Comparison of ENCODE assay signal across 8 cellular contexts in genomic region chr22:32985899-32986772, GRCh38.
DNase-seq lines count a peak whose midpoint lies in the region; ATAC-seq, FAIRE-seq and TF ChIP-seq lines count a peak whose summit lies in the region.

No MANE protein-coding gene starts in this region.

- no peak overlapping the region for H3K27ac Mint-ChIP-seq in naive thymus-derived CD4-positive, alpha-beta T cell

- DNase-seq in AG04450 (ENCODE audit: low read depth, low spot score), result peak; percentile 44
- DNase-seq in GM19239 (ENCODE audit: insufficient read length, low spot score), result peak; percentile 54
- DNase-seq in NCI-H524 (lab: John Stamatoyannopoulos, UW), result peak; percentile 48 to 79
- DNase-seq in activated T-cell treated with anti-CD3 and anti-CD28 coated beads for 1 hour (ENCODE audit: low read depth), result peak; percentile 7
- DNase-seq in fibroblast of lung (ENCODE audit: low read depth in 2 of 2), result peak; percentile 68 to 82
- DNase-seq in naive thymus-derived CD4-positive, alpha-beta T cell, result peak in 7 of 9 donors; percentile 5 to 40 (median 29)
- DNase-seq in tibial artery, result peak; percentile 79 to 81

- intact Hi-C loops in naive thymus-derived CD4-positive, alpha-beta T cell (cut with micrococcal nuclease), result loop anchor here (5.0 to 10.0 kb wide), 2 partner anchors 151 to 459 kb away; no protein-coding TSS in a partner anchor
- intact Hi-C loops in tibial artery (cut with DNase I; ENCODE audit: low total_unique reads), result loop anchor here (2.0 to 5.0 kb wide), 3 partner anchors 191 to 459 kb away; no protein-coding TSS in a partner anchor

- H3K4me2 ChIP-seq in fibroblast of lung (ENCODE audit: extremely low read depth, insufficient read depth, low read length), result no peak overlapping the region

- H3K9me3 ChIP-seq in AG04450 (ENCODE audit: control insufficient read depth, insufficient read depth, low read length) (no peaks in the 10 kb centered on the region), fibroblast of lung (ENCODE audit: control insufficient read depth, insufficient read depth, low read depth, low read length) (no peaks in the 10 kb centered on the region), tibial artery (no peaks in the 10 kb centered on the region)
- no peaks in the 10 kb centered on the region for H3K9me3 ChIP-seq in naive thymus-derived CD4-positive, alpha-beta T cell (ENCODE audit: control insufficient read depth in 2 of 3, low read length in 3 of 3)

- no peaks in the 10 kb centered on the region for H3K36me3 ChIP-seq in fibroblast of lung (ENCODE audit: control insufficient read depth, insufficient read depth, low read length)
- no peaks in the 10 kb centered on the region for H3K36me3 ChIP-seq in naive thymus-derived CD4-positive, alpha-beta T cell (ENCODE audit: control insufficient read depth in 2 of 3, insufficient read depth in 3 of 3, low read length in 3 of 3)
- H3K36me3 ChIP-seq in tibial artery, result no peaks in the 10 kb centered on the region

- TF ChIP-seq CTCF in AG04450 (IDR thresholded peaks at IDR 0.05; ENCODE audit: low read depth, low read length) (peak; percentile 92), fibroblast of lung (conservative IDR thresholded peaks at IDR 0.05 in 1 of 2, IDR thresholded peaks at IDR 0.05 in 1 of 2; ENCODE audit: low read depth in 1 of 2, low read length in 2 of 2) (peak; percentile 88 to 91), tibial artery (IDR thresholded peaks at IDR 0.05) (peak; percentile 91 to 94)

- H3K4me1 ChIP-seq in fibroblast of lung (ENCODE audit: control insufficient read depth, extremely low read depth, insufficient read depth, low read length) (no peaks in the 10 kb centered on the region), tibial artery (peaks cover 0 to 4% (median 0%) of the 10 kb centered on the region in 4 donors)
- no peaks in the 10 kb centered on the region for H3K4me1 ChIP-seq in naive thymus-derived CD4-positive, alpha-beta T cell (ENCODE audit: control insufficient read depth in 2 of 2, insufficient read depth in 2 of 2, low read length in 2 of 2)

- no peak overlapping the region for H3K9ac ChIP-seq in fibroblast of lung (ENCODE audit: insufficient read depth, low read length)

- no peaks in the 10 kb centered on the region for H3K79me2 ChIP-seq in fibroblast of lung (ENCODE audit: control insufficient read depth, insufficient read depth, low read length)

- peak overlapping the region; percentile 71 for H2AFZ ChIP-seq in fibroblast of lung (ENCODE audit: low read length)

- H3K27me3 ChIP-seq in AG04450 (ENCODE audit: control insufficient read depth, insufficient read depth, low read length), result peaks cover 6% of the 10 kb centered on the region
- no peaks in the 10 kb centered on the region for H3K27me3 ChIP-seq in fibroblast of lung (ENCODE audit: control insufficient read depth, insufficient read depth, low read length)
- H3K27me3 ChIP-seq in naive thymus-derived CD4-positive, alpha-beta T cell (ENCODE audit: control insufficient read depth in 2 of 2, insufficient read depth in 2 of 2, low read length in 2 of 2), result no peaks in the 10 kb centered on the region
- peaks cover 0 to 4% of the 10 kb centered on the region in 2 donors for H3K27me3 ChIP-seq in tibial artery

- no peaks in the 10 kb centered on the region for H3K36me3 Mint-ChIP-seq in naive thymus-derived CD4-positive, alpha-beta T cell

- peaks cover 0 to 8% (median 0%) of the 10 kb centered on the region in 5 donors for H3K27me3 Mint-ChIP-seq in naive thymus-derived CD4-positive, alpha-beta T cell

- POLR2A ChIA-PET in AG04450 (lab: Yijun Ruan, JAX), result interaction anchor here (1.0 to 1.9 kb wide), 2 partner anchors 184 to 510 kb away, joined by 3 to 10 read pairs; partner anchors contain the start of gene TIMP3
- POLR2A ChIA-PET in naive thymus-derived CD4-positive, alpha-beta T cell (lab: Charles Lee), result no interaction called here

- peak; percentile 68 for ATAC-seq in naive thymus-derived CD4-positive, alpha-beta T cell
- no peak for ATAC-seq in HG02970 (IDR thresholded peaks at IDR 0.05; ENCODE audit: low FRiP score, unreplicated experiment)

- no peak for FAIRE-seq in GM19239 (lab: Jason Lieb, UNC)

- CTCF ChIA-PET in AG04450 (lab: Charles Lee), result interaction anchor here (0.6 to 2.8 kb wide), 39 partner anchors 11 to 1016 kb away, joined by 3 to 29 read pairs (median 4); no protein-coding TSS in a partner anchor
- CTCF ChIA-PET in naive thymus-derived CD4-positive, alpha-beta T cell (lab: Charles Lee), result interaction anchor here (0.9 to 1.3 kb wide), 5 partner anchors 13 to 458 kb away, joined by 3 to 4 read pairs (median 3); no protein-coding TSS in a partner anchor

- no peaks in the 10 kb centered on the region for H3K9me3 Mint-ChIP-seq in naive thymus-derived CD4-positive, alpha-beta T cell

- no peak overlapping the region for H3K4me3 ChIP-seq in AG04450 (ENCODE audit: low read depth, low read length)
- no peak overlapping the region for H3K4me3 ChIP-seq in fibroblast of lung (replicated peaks in 1 of 4; ENCODE audit: control extremely low read depth in 1 of 4, insufficient read depth in 1 of 4, low read depth in 3 of 4, low read length in 4 of 4)
- no peak overlapping the region for H3K4me3 ChIP-seq in naive thymus-derived CD4-positive, alpha-beta T cell (ENCODE audit: low read length)
- H3K4me3 ChIP-seq in tibial artery, result no peak overlapping the region

- H4K20me1 ChIP-seq in fibroblast of lung (ENCODE audit: control insufficient read depth, extremely low read depth, insufficient read depth, low read length), result no peaks in the 10 kb centered on the region

- no peak overlapping the region for H3K4me3 Mint-ChIP-seq in naive thymus-derived CD4-positive, alpha-beta T cell

- no peak overlapping the region for H3K27ac ChIP-seq in AG04450 (ENCODE audit: low read depth, low read length)
- H3K27ac ChIP-seq in fibroblast of lung (ENCODE audit: insufficient read depth, low read length), result no peak overlapping the region
- no peak overlapping the region for H3K27ac ChIP-seq in naive thymus-derived CD4-positive, alpha-beta T cell (ENCODE audit: low read depth, low read length)
- no peak overlapping the region for H3K27ac ChIP-seq in tibial artery

- peaks cover 0 to 4% (median 0%) of the 10 kb centered on the region in 7 donors for H3K4me1 Mint-ChIP-seq in naive thymus-derived CD4-positive, alpha-beta T cell

Comparison
In these comparisons a context has a peak if more than half of its experiments do, and no peak if none do; other contexts are left out.
1. DNase-seq: peak in every context shown above with its lines; median percentile 80 in tibial artery; 75 in fibroblast of lung; 64 in NCI-H524; 54 in GM19239; 44 in AG04450; 29 in naive thymus-derived CD4-positive, alpha-beta T cell; 7 in activated T-cell treated with anti-CD3 and anti-CD28 coated beads for 1 hour.